In genomic region chr3:46946856-46947544, GRCh38 we compare ENCODE assay signal across 8 cellular contexts. TPM values are rescaled to one million over a fixed set of nuclear protein-coding genes. Genes with fewer than 3 reads are reported as not detected.
DNase-seq lines count a peak whose midpoint lies in the region; ATAC-seq, FAIRE-seq and TF ChIP-seq lines count a peak whose summit lies in the region.

No MANE protein-coding gene starts in this region.

- ATAC-seq in HG03025 (IDR thresholded peaks at IDR 0.05; ENCODE audit: low FRiP score, unreplicated experiment) = no peak
- ATAC-seq in GM18505 (IDR thresholded peaks at IDR 0.05; ENCODE audit: unreplicated experiment) = no peak

- H3K27ac ChIP-seq in parathyroid adenoma = peak overlapping the region; percentile 97
- H3K27ac ChIP-seq in H9 (ENCODE audit: insufficient read length, low read depth, low read length) = no peak overlapping the region

- H3K27ac Mint-ChIP-seq in glutamatergic neuron (ENCODE audit: unreplicated experiment) (no peak overlapping the region), H9 (peak overlapping the region in 1 of 3 experiments; percentile 53; a peak in 1 of 7 replicates)

- H2BK5ac ChIP-seq in H9 (ENCODE audit: insufficient read length, low read length) = no peak overlapping the region

- H3K9me3 Mint-ChIP-seq in glutamatergic neuron (ENCODE audit: unreplicated experiment) = peaks cover 11% of the 10 kb centered on the region
- H3K9me3 Mint-ChIP-seq in H9 = no peaks in the 10 kb centered on the region; a peak in 1 of 5 replicates

- FAIRE-seq in H54 (lab: Jason Lieb, UNC) = peak; percentile 33

- no peak overlapping the region for H3K18ac ChIP-seq in H9 (ENCODE audit: insufficient read length, low read depth, low read length)

- H3K23ac ChIP-seq in H9 (ENCODE audit: insufficient read length, low read depth, low read length) = no peak overlapping the region

- H2BK120ac ChIP-seq in H9 (ENCODE audit: low read depth, low read length, poor library complexity, severe bottlenecking) = no peak overlapping the region

- TF ChIP-seq CTCF in parathyroid adenoma (IDR thresholded peaks at IDR 0.05) (no peak), glutamatergic neuron (IDR thresholded peaks at IDR 0.05; ENCODE audit: partially characterized antibody, unreplicated experiment) (no peak), H9 (conservative IDR thresholded peaks at IDR 0.05) (no peak)

- DNase-seq in H54 (ENCODE audit: insufficient read length, low spot score) (peak; percentile 68), dermis blood vessel endothelial cell (peak; percentile 66), glutamatergic neuron (no peak), H9 (no peak)
- peak; percentile 59 to 67 for DNase-seq in activated CD4-positive, alpha-beta T cell treated with anti-CD3 and anti-CD28 coated beads for 4 hours

- H3K4me2 ChIP-seq in parathyroid adenoma (ENCODE audit: low read length) (peak overlapping the region; percentile 67), H9 (ENCODE audit: insufficient read depth, insufficient read length, low read length) (no peak overlapping the region)

- no peak overlapping the region for H4K8ac ChIP-seq in H9 (replicated peaks; ENCODE audit: insufficient read length, low read depth, low read length)

- peak overlapping the region; percentile 28 for H3K4me3 ChIP-seq in parathyroid adenoma (ENCODE audit: low read depth, low read length)

- no peak overlapping the region for H2BK15ac ChIP-seq in H9 (ENCODE audit: low read depth, low read length)

- TF ChIP-seq POLR2A in H54 (IDR thresholded peaks at IDR 0.05; ENCODE audit: low read depth, low read length) = no peak
- TF ChIP-seq POLR2A in GM18505 (IDR thresholded peaks at IDR 0.05; ENCODE audit: borderline replicate concordance, extremely low read depth, insufficient read depth, insufficient read length) = no peak

- peaks cover 13% of the 10 kb centered on the region for H3K79me1 ChIP-seq in H9 (ENCODE audit: insufficient read depth, low read depth, low read length, poor library complexity, severe bottlenecking)

- no peak overlapping the region for H3K14ac ChIP-seq in H9 (ENCODE audit: insufficient read depth, low read length)

- H3K23me2 ChIP-seq in H9 (ENCODE audit: insufficient read length, low read depth, low read length, poor library complexity, severe bottlenecking) = no peaks in the 10 kb centered on the region

- H3K4me1 Mint-ChIP-seq in glutamatergic neuron (ENCODE audit: low read depth, unreplicated experiment) (peaks cover 36% of the 10 kb centered on the region), H9 (peaks cover 50 to 68% of the 10 kb centered on the region in 2 experiments)

- H3K9ac ChIP-seq in parathyroid adenoma = peak overlapping the region; percentile 22
- H3K9ac ChIP-seq in H9 (ENCODE audit: extremely low read depth, insufficient read length, low read length) = no peak overlapping the region

- H3K79me2 ChIP-seq in parathyroid adenoma (peaks cover 45% of the 10 kb centered on the region), H9 (ENCODE audit: insufficient read depth, low read length) (peaks cover 27% of the 10 kb centered on the region; the same call in 1 of the 2 replicates)

- no CpG with 5 or more reads among the region's 7 CpGs for WGBS in H9 (ENCODE audit: extremely low coverage, insufficient read length, low lambda C conversion rate)

- H3K4ac ChIP-seq in H9 (ENCODE audit: low read depth, low read length) = no peak overlapping the region

- H4K20me1 ChIP-seq in H9 (ENCODE audit: control insufficient read depth, insufficient read depth, insufficient read length) = peaks cover 2% of the 10 kb centered on the region

- H3K56ac ChIP-seq in H9 (ENCODE audit: insufficient read length, low read depth, low read length) = no peak overlapping the region

- no peak overlapping the region for H2AFZ ChIP-seq in parathyroid adenoma
- no peak overlapping the region for H2AFZ ChIP-seq in H9 (ENCODE audit: low read length)

- H3K4me3 Mint-ChIP-seq in glutamatergic neuron (ENCODE audit: unreplicated experiment) (no peak overlapping the region), H9 (no peak overlapping the region)

- H3K36me3 ChIP-seq in parathyroid adenoma (ENCODE audit: control insufficient read depth, insufficient read depth, low read length) = no peaks in the 10 kb centered on the region

- no peak overlapping the region for H3T11ph ChIP-seq in H9 (ENCODE audit: low read length)

- no peak overlapping the region for H2BK12ac ChIP-seq in H9 (ENCODE audit: insufficient read length, low read depth, low read length)

- H3K27me3 Mint-ChIP-seq in glutamatergic neuron (ENCODE audit: unreplicated experiment) = peaks cover 5% of the 10 kb centered on the region
- H3K27me3 Mint-ChIP-seq in H9 (ENCODE audit: low read depth) = no peaks in the 10 kb centered on the region

- H2BK20ac ChIP-seq in H9 (ENCODE audit: low read depth, low read length, poor library complexity, severe bottlenecking) = no peak overlapping the region

- H3K36me3 Mint-ChIP-seq in glutamatergic neuron (ENCODE audit: unreplicated experiment) = peaks cover 11% of the 10 kb centered on the region
- H3K36me3 Mint-ChIP-seq in H9 (ENCODE audit: insufficient read depth in 1 of 3, low read depth in 3 of 3) = peaks cover 6 to 23% (median 17%) of the 10 kb centered on the region in 3 experiments

- no peaks in the 10 kb centered on the region for H3K9me3 ChIP-seq in parathyroid adenoma (ENCODE audit: control insufficient read depth, low read length)
- H3K9me3 ChIP-seq in H9 (ENCODE audit: control insufficient read depth, low read depth, low read length) = no peaks in the 10 kb centered on the region

- no peak overlapping the region for H4K91ac ChIP-seq in H9 (ENCODE audit: insufficient read length, low read depth, low read length)

- H3K27me3 ChIP-seq in parathyroid adenoma (ENCODE audit: control insufficient read depth, insufficient read depth, low read length) (no peaks in the 10 kb centered on the region), H9 (ENCODE audit: insufficient read depth, low read length) (no peaks in the 10 kb centered on the region)

- H3K4me1 ChIP-seq in parathyroid adenoma (peaks cover 77% of the 10 kb centered on the region), H9 (ENCODE audit: insufficient read depth, low read length) (peaks cover 5% of the 10 kb centered on the region; the same call in 1 of the 2 replicates)

- H4K5ac ChIP-seq in H9 (ENCODE audit: insufficient read length, low read depth, low read length) = no peak overlapping the region

- H2AK5ac ChIP-seq in H9 (ENCODE audit: insufficient read length, low read length) = no peak overlapping the region

RNA-seq across cellular contexts. Expression of gene CCDC12, which starts 29.5 kb away (rescaled TPM):
- total RNA-seq in dermis blood vessel endothelial cell = 22.7 and 44.6 TPM in 2 replicates
- 41.4 TPM for total RNA-seq in glutamatergic neuron (ENCODE audit: unreplicated experiment)
- 49.1 and 54.0 TPM in 2 replicates for total RNA-seq in H9 (2021)

RNA-seq across cellular contexts. Expression of gene NBEAL2, which starts 32.5 kb away (rescaled TPM):
- total RNA-seq in dermis blood vessel endothelial cell (30.6 and 52.2 TPM in 2 replicates), glutamatergic neuron (ENCODE audit: unreplicated experiment) (38.0 TPM), H9 (2021) (50.4 and 52.1 TPM in 2 replicates)

Comparison
In these comparisons a context has a peak if more than half of its experiments do, and no peak if none do; other contexts are left out.
1. DNase-seq: peak in H54 (single experiment), activated CD4-positive, alpha-beta T cell treated with anti-CD3 and anti-CD28 coated beads for 4 hours (2 of 2) and dermis blood vessel endothelial cell (single experiment); none in glutamatergic neuron (single experiment) and H9 (single experiment).